In genomic region chr9:3337515-3337914, GRCh38 we compare ENCODE assay signal across 10 cellular contexts.
DNase-seq lines count a peak whose midpoint lies in the region; ATAC-seq and TF ChIP-seq lines count a peak whose summit lies in the region.
"Had no signal": no experiment of that assay in that cellular context is flagged by ENCODE, and none has a peak within 500 bp of the region (broad histone marks: within the 10 kb centered on the region; RNA-seq: fewer than 3 reads in every experiment).

No MANE protein-coding gene starts in this region.

- H3K4me3 Mint-ChIP-seq in HFFc6 (no peak overlapping the region), chondrocyte (ENCODE audit: unreplicated experiment) (no peak overlapping the region), CD14-positive monocyte (no peak overlapping the region)

- H3K27ac Mint-ChIP-seq in HFFc6, result no peak overlapping the region
- peak overlapping the region; percentile 20 for H3K27ac Mint-ChIP-seq in chondrocyte (ENCODE audit: unreplicated experiment)
- H3K27ac Mint-ChIP-seq in CD14-positive monocyte, result no peak overlapping the region

- TF ChIP-seq CTCF in HFFc6 (IDR thresholded peaks at IDR 0.05) (no peak), chondrocyte (IDR thresholded peaks at IDR 0.05) (no peak), CD14-positive monocyte (IDR thresholded peaks at IDR 0.05) (no peak)

- H3K9me3 Mint-ChIP-seq in HFFc6, result no peaks in the 10 kb centered on the region
- H3K9me3 Mint-ChIP-seq in chondrocyte (ENCODE audit: low read depth), result no peaks in the 10 kb centered on the region
- peaks cover 0 to 5% (median 3%) of the 10 kb centered on the region in 7 donors for H3K9me3 Mint-ChIP-seq in CD14-positive monocyte

- no peak for ATAC-seq in HG03196 (IDR thresholded peaks at IDR 0.05; ENCODE audit: unreplicated experiment)

- H3K36me3 Mint-ChIP-seq in HFFc6 (ENCODE audit: low read depth) (no peaks in the 10 kb centered on the region), chondrocyte (ENCODE audit: low read depth) (no peaks in the 10 kb centered on the region), CD14-positive monocyte (peaks cover 0 to 2% of the 10 kb centered on the region in 2 donors)

- H3K4me1 Mint-ChIP-seq in HFFc6 (ENCODE audit: low read depth) (peaks cover 17% of the 10 kb centered on the region), chondrocyte (ENCODE audit: low read depth) (peaks cover 6% of the 10 kb centered on the region), CD14-positive monocyte (peaks cover 6% of the 10 kb centered on the region)

- H3K27me3 Mint-ChIP-seq in HFFc6 (ENCODE audit: insufficient read depth) (peaks cover 1% of the 10 kb centered on the region; the same call in 1 of the 2 replicates), chondrocyte (ENCODE audit: low read depth) (no peaks in the 10 kb centered on the region), CD14-positive monocyte (ENCODE audit: low read depth in 3 of 3) (no peaks in the 10 kb centered on the region)

- intact Hi-C loops in CD14-positive monocyte (cut with micrococcal nuclease), result no loop called here

- DNase-seq in A172 (ENCODE audit: low spot score) (peak; percentile 13), HFFc6 (peak; percentile 33), chondrocyte (ENCODE audit: low spot score) (no peak), kidney tubule cell (ENCODE audit: low spot score) (peak; percentile 76), CD14-positive monocyte (ENCODE audit: low spot score) (no peak), NCI-H1417 (lab: John Stamatoyannopoulos, UW) (no peak), GF-D8 (lab: John Stamatoyannopoulos, UW) (no peak)
- DNase-seq: activated CD8-positive, alpha-beta memory T cell treated with anti-CD3 and anti-CD28 coated beads, Interleukin-2, amount 50 U/mL, for 48 hours; Caco-2 had no signal

Comparison
In these comparisons a context has a peak if more than half of its experiments do, and no peak if none do; other contexts are left out.
1. DNase-seq: peak in A172 (single experiment), HFFc6 (single experiment) and kidney tubule cell (single experiment); none in chondrocyte (single experiment), CD14-positive monocyte (single experiment), NCI-H1417 (0 of 3) and GF-D8 (single experiment).